2 cellular contexts compared by ENCODE assay signal in the genomic region with DNA sequence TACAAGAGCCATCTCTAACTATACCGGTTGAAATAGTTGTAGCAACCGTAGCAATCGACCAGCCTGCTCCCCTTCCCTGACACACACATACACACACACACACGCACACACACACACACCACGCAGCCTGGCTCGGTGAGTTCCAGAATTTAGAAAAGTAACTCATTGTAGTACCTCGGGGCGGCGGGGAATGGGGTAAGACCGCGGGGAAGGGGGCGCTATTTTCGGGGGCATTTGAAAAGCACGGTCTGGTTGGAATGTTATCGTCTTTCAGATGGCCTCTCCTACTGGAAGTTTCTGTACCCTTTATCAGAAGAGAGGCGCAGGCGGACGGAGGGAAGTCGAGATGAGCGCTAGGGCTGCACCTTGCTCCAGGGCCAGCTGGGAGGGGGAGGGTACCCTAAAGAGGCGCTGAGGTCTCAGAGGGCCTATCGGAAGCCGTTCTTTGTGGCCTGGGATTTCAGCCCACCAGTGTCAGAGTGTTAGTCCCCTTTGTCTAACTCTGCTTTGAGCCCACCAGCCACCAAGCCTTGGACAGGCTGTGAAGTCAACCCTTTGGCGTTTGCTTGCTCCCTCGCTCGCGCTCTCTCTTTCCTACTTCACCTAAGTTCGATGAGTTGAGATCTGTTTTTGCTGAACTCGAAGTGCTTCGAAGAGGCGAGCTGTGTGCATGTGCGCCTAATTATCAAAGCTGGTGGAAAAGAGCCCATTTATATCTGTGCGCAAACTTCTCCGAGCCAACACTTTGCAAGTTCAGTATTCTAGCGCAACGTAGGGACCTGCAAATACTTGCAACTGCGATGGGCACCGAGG.
A peak's percentile ranks its signal among the peaks of the same experiment; 100 is the strongest.
TF ChIP-seq lines count a peak whose summit lies in the region.

No MANE protein-coding gene starts in this region.

TF ChIP-seq in GM12878, 131 proteins besides CTCF, POLR2A, EP300 and RAD21:
- TF ChIP-seq EZH2 (IDR thresholded peaks at IDR 0.05; ENCODE audit: borderline replicate concordance, control insufficient read depth, low read depth, low read length) (peak; percentile 91; the same call in 1 of the 2 replicates), RELA (IDR thresholded peaks at IDR 0.05; ENCODE audit: borderline replicate concordance, partially characterized antibody) (no peak)

TF ChIP-seq in neural cell, 6 proteins besides CTCF, POLR2A, EP300 and RAD21:
- TF ChIP-seq SMC3 (conservative IDR thresholded peaks at IDR 0.05; ENCODE audit: poor library complexity) (no peak), TAF1 (IDR thresholded peaks at IDR 0.05; ENCODE audit: low read depth) (no peak), MXI1 (conservative IDR thresholded peaks at IDR 0.05; ENCODE audit: poor library complexity, severe bottlenecking) (no peak), EZH2 (IDR thresholded peaks at IDR 0.05; ENCODE audit: borderline replicate concordance, insufficient read depth, low read length, poor library complexity, severe bottlenecking) (peak; percentile 25), POLR2AphosphoS5 (IDR thresholded peaks at IDR 0.05) (no peak)
- TF ChIP-seq, protein P1, sequence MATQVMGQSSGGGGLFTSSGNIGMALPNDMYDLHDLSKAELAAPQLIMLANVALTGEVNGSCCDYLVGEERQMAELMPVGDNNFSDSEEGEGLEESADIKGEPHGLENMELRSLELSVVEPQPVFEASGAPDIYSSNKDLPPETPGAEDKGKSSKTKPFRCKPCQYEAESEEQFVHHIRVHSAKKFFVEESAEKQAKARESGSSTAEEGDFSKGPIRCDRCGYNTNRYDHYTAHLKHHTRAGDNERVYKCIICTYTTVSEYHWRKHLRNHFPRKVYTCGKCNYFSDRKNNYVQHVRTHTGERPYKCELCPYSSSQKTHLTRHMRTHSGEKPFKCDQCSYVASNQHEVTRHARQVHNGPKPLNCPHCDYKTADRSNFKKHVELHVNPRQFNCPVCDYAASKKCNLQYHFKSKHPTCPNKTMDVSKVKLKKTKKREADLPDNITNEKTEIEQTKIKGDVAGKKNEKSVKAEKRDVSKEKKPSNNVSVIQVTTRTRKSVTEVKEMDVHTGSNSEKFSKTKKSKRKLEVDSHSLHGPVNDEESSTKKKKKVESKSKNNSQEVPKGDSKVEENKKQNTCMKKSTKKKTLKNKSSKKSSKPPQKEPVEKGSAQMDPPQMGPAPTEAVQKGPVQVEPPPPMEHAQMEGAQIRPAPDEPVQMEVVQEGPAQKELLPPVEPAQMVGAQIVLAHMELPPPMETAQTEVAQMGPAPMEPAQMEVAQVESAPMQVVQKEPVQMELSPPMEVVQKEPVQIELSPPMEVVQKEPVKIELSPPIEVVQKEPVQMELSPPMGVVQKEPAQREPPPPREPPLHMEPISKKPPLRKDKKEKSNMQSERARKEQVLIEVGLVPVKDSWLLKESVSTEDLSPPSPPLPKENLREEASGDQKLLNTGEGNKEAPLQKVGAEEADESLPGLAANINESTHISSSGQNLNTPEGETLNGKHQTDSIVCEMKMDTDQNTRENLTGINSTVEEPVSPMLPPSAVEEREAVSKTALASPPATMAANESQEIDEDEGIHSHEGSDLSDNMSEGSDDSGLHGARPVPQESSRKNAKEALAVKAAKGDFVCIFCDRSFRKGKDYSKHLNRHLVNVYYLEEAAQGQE (IDR thresholded peaks at IDR 0.05; ENCODE audit: borderline replicate concordance): no peak
